ENCODE assay signal across 12 cellular contexts in genomic region chr3:73727117-73727802, GRCh38.
A peak's percentile ranks its signal among the peaks of the same experiment; 100 is the strongest.
DNase-seq lines count a peak whose midpoint lies in the region; ATAC-seq, FAIRE-seq and TF ChIP-seq lines count a peak whose summit lies in the region.
"Had no signal": no experiment of that assay in that cellular context is flagged by ENCODE, and none has a peak within 500 bp of the region (broad histone marks: within the 10 kb centered on the region; RNA-seq: fewer than 3 reads in every experiment).

No MANE protein-coding gene starts in this region.

- no peak for TF ChIP-seq CTCF in heart left ventricle (IDR thresholded peaks at IDR 0.05)

- no peak overlapping the region for H3K4me3 Mint-ChIP-seq in activated T-helper 2 cell treated with anti-CD3 and anti-CD28 coated beads, Interferon-gamma antibody, Interleukin-2, Interleukin-4, amounts not matched to agents 10 μg/mL and 5 μg/mL and 100 μg/mL, durations not matched to agents 14 hours and 24 hours and 36 hours (ENCODE audit: low read depth)
- no peak overlapping the region for H3K4me3 Mint-ChIP-seq in activated CD4-positive, alpha-beta memory T cell treated with anti-CD3 and anti-CD28 coated beads for 36 hours

- H3K27ac Mint-ChIP-seq in activated T-helper 2 cell treated with anti-CD3 and anti-CD28 coated beads, Interferon-gamma antibody, Interleukin-2, Interleukin-4, amounts not matched to agents 10 μg/mL and 5 μg/mL and 100 μg/mL, durations not matched to agents 14 hours and 24 hours and 36 hours: no peak overlapping the region
- H3K27ac Mint-ChIP-seq in activated CD4-positive, alpha-beta memory T cell treated with anti-CD3 and anti-CD28 coated beads for 36 hours: no peak overlapping the region

- H3K9me3 ChIP-seq in heart left ventricle (no peaks in the 10 kb centered on the region), trophoblast cell (ENCODE audit: insufficient read depth, low read depth, low read length) (no peaks in the 10 kb centered on the region)

- CTCF ChIA-PET in activated CD4-positive, alpha-beta memory T cell treated with anti-CD3 and anti-CD28 coated beads for 36 hours (lab: Charles Lee): no interaction called here

- H4K12ac ChIP-seq in trophoblast cell (ENCODE audit: low read depth, low read length): no peak overlapping the region

- H3K27ac ChIP-seq in heart left ventricle (peak overlapping the region in 2 of 12 donors; percentile 22 to 73), trophoblast cell (ENCODE audit: low read depth, low read length) (no peak overlapping the region)

- H2AFZ ChIP-seq in trophoblast cell (ENCODE audit: insufficient read depth, low read length, poor library complexity): no peak overlapping the region

- peak in 3 of 4 donors; percentile 31 to 59 (median 54) for ATAC-seq in heart left ventricle

- TF ChIP-seq POLR2A in heart left ventricle (IDR thresholded peaks at IDR 0.05): no peak

- peak; percentile 6 for DNase-seq in Daoy (ENCODE audit: low read depth)
- DNase-seq in amniotic epithelial cell (ENCODE audit: low read depth): peak; percentile 96
- no peak for DNase-seq in heart left ventricle
- DNase-seq in trophoblast cell: peak; percentile 7 to 42
- no peak for DNase-seq in activated T-helper 2 cell treated with anti-CD3 and anti-CD28 coated beads, Interferon-gamma antibody, Interleukin-2, Interleukin-4, amounts not matched to agents 10 μg/mL and 5 μg/mL and 100 μg/mL, durations not matched to agents 14 hours and 24 hours and 36 hours (ENCODE audit: low spot score)
- no peak for DNase-seq in activated CD4-positive, alpha-beta memory T cell treated with anti-CD3 and anti-CD28 coated beads for 36 hours
- DNase-seq in HPDE6-E6E7 (ENCODE audit: extremely low spot score): no peak
- no peak for DNase-seq in GM19239 (ENCODE audit: insufficient read length, low spot score)
- DNase-seq: activated CD8-positive, alpha-beta memory T cell treated with anti-CD3 and anti-CD28 coated beads, Interleukin-2, amount 50 U/mL, for 48 hours; DMS153; OCI-M1 had no signal

- no peak overlapping the region for H3K18ac ChIP-seq in trophoblast cell (ENCODE audit: low read length)

- no peaks in the 10 kb centered on the region for H3K27me3 Mint-ChIP-seq in activated T-helper 2 cell treated with anti-CD3 and anti-CD28 coated beads, Interferon-gamma antibody, Interleukin-2, Interleukin-4, amounts not matched to agents 10 μg/mL and 5 μg/mL and 100 μg/mL, durations not matched to agents 14 hours and 24 hours and 36 hours (ENCODE audit: low read depth)
- no peaks in the 10 kb centered on the region for H3K27me3 Mint-ChIP-seq in activated CD4-positive, alpha-beta memory T cell treated with anti-CD3 and anti-CD28 coated beads for 36 hours

- 35 to 44% (median 38%) methylated on average over 8 of the region's 8 CpGs for WGBS in heart left ventricle, 4 donors
- no CpG with 5 or more reads among the region's 8 CpGs for WGBS in trophoblast cell (ENCODE audit: extremely low coverage, insufficient coverage, insufficient read length)

- no peak overlapping the region for H4K8ac ChIP-seq in trophoblast cell (ENCODE audit: low read depth, low read length)

- no peak overlapping the region for H3K23ac ChIP-seq in trophoblast cell (ENCODE audit: low read length)

- H3K4me1 ChIP-seq in heart left ventricle (peaks cover 0 to 18% (median 3%) of the 10 kb centered on the region in 12 donors), trophoblast cell (ENCODE audit: control insufficient read depth in 1 of 2, insufficient read depth in 2 of 2, low read length in 2 of 2) (peaks cover 6 to 15% of the 10 kb centered on the region in 2 experiments)

- H3K4me3 ChIP-seq in heart left ventricle: no peak overlapping the region
- no peak overlapping the region for H3K4me3 ChIP-seq in trophoblast cell (ENCODE audit: low read depth, low read length)

- no peak overlapping the region for H4K91ac ChIP-seq in trophoblast cell (ENCODE audit: low read depth, low read length)

- no peaks in the 10 kb centered on the region for H3K36me3 Mint-ChIP-seq in activated T-helper 2 cell treated with anti-CD3 and anti-CD28 coated beads, Interferon-gamma antibody, Interleukin-2, Interleukin-4, amounts not matched to agents 10 μg/mL and 5 μg/mL and 100 μg/mL, durations not matched to agents 14 hours and 24 hours and 36 hours (ENCODE audit: low read depth)
- no peaks in the 10 kb centered on the region for H3K36me3 Mint-ChIP-seq in activated CD4-positive, alpha-beta memory T cell treated with anti-CD3 and anti-CD28 coated beads for 36 hours

- no peak overlapping the region for H3K9ac ChIP-seq in trophoblast cell (ENCODE audit: low read length)

- H2BK12ac ChIP-seq in trophoblast cell (ENCODE audit: low read length): no peak overlapping the region

- H3K79me1 ChIP-seq in trophoblast cell (ENCODE audit: low read length): no peaks in the 10 kb centered on the region

- no peaks in the 10 kb centered on the region for H3K4me1 Mint-ChIP-seq in activated T-helper 2 cell treated with anti-CD3 and anti-CD28 coated beads, Interferon-gamma antibody, Interleukin-2, Interleukin-4, amounts not matched to agents 10 μg/mL and 5 μg/mL and 100 μg/mL, durations not matched to agents 14 hours and 24 hours and 36 hours (ENCODE audit: low read depth)
- H3K4me1 Mint-ChIP-seq in activated CD4-positive, alpha-beta memory T cell treated with anti-CD3 and anti-CD28 coated beads for 36 hours (ENCODE audit: low read depth): no peaks in the 10 kb centered on the region

- no peak overlapping the region for H2BK120ac ChIP-seq in trophoblast cell (ENCODE audit: insufficient read depth, low read length, poor library complexity)

- no peaks in the 10 kb centered on the region for H3K79me2 ChIP-seq in trophoblast cell (ENCODE audit: control insufficient read depth, insufficient read depth, low read length, poor library complexity)

- peaks cover 4% of the 10 kb centered on the region for H3K9me3 Mint-ChIP-seq in activated T-helper 2 cell treated with anti-CD3 and anti-CD28 coated beads, Interferon-gamma antibody, Interleukin-2, Interleukin-4, amounts not matched to agents 10 μg/mL and 5 μg/mL and 100 μg/mL, durations not matched to agents 14 hours and 24 hours and 36 hours
- peaks cover 9% of the 10 kb centered on the region for H3K9me3 Mint-ChIP-seq in activated CD4-positive, alpha-beta memory T cell treated with anti-CD3 and anti-CD28 coated beads for 36 hours

- no peak overlapping the region for H2BK5ac ChIP-seq in trophoblast cell (ENCODE audit: low read depth, low read length, poor library complexity)

- H3K4me2 ChIP-seq in trophoblast cell (ENCODE audit: low read length): no peak overlapping the region

- no peak overlapping the region for H3K14ac ChIP-seq in trophoblast cell (ENCODE audit: low read length)

- H2AK5ac ChIP-seq in trophoblast cell (ENCODE audit: low read length): no peak overlapping the region

- FAIRE-seq in GM19239 (lab: Jason Lieb, UNC): no peak
- FAIRE-seq: frontal cortex had no signal

- H3K27me3 ChIP-seq in heart left ventricle (no peaks in the 10 kb centered on the region), trophoblast cell (ENCODE audit: insufficient read depth, low read length) (no peaks in the 10 kb centered on the region)

- no peaks in the 10 kb centered on the region for H3K36me3 ChIP-seq in heart left ventricle
- no peaks in the 10 kb centered on the region for H3K36me3 ChIP-seq in trophoblast cell (ENCODE audit: control insufficient read depth in 1 of 2, insufficient read depth in 2 of 2, low read length in 2 of 2)

- POLR2A ChIA-PET in activated CD4-positive, alpha-beta memory T cell treated with anti-CD3 and anti-CD28 coated beads for 36 hours (lab: Charles Lee): no interaction called here

- intact Hi-C loops in heart left ventricle (cut with DNase I): no loop called here
- intact Hi-C loops in activated T-helper 2 cell treated with anti-CD3 and anti-CD28 coated beads, Interferon-gamma antibody, Interleukin-2, Interleukin-4, amounts not matched to agents 10 μg/mL and 5 μg/mL and 100 μg/mL, durations not matched to agents 14 hours and 24 hours and 36 hours (cut with micrococcal nuclease): no loop called here
- intact Hi-C loops in activated CD4-positive, alpha-beta memory T cell treated with anti-CD3 and anti-CD28 coated beads for 36 hours (cut with micrococcal nuclease): no loop called here

- H3K4ac ChIP-seq in trophoblast cell (ENCODE audit: low read depth, low read length): no peak overlapping the region

Comparison
In these comparisons a context has a peak if more than half of its experiments do, and no peak if none do; other contexts are left out.
1. DNase-seq: peak in Daoy (single experiment), amniotic epithelial cell (single experiment) and trophoblast cell (2 of 2); none in heart left ventricle (0 of 5), activated T-helper 2 cell treated with anti-CD3 and anti-CD28 coated beads, Interferon-gamma antibody, Interleukin-2, Interleukin-4, amounts not matched to agents 10 μg/mL and 5 μg/mL and 100 μg/mL, durations not matched to agents 14 hours and 24 hours and 36 hours (single experiment), activated CD4-positive, alpha-beta memory T cell treated with anti-CD3 and anti-CD28 coated beads for 36 hours (single experiment), HPDE6-E6E7 (single experiment) and GM19239 (single experiment).